23 cellular contexts compared by ENCODE assay signal in the genomic region with DNA sequence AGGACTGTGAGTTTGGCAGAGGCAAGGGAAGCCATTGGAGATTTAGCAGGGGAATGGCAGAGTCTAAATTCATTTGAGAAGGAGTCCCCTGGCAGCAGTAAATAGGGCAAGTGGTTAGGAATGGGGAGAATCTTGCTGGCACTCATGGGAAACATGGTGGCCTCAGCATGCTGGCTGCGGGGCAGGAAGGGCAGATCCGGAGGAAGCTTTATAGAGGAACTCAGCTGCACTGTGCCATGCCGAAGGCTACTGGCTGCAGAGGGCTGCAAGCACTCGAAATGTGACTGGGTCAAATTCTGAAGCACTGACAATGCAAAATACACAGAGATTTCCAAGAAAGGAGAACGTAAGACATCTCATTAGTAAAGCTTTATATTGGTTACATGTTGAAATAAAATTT.
"Had no signal": no experiment of that assay in that cellular context is flagged by ENCODE, and none has a peak within 500 bp of the region (broad histone marks: within the 10 kb centered on the region; RNA-seq: fewer than 3 reads in every experiment).

No MANE protein-coding gene starts in this region.

- H3K27me3 ChIP-seq: neutrophil, ovary, thyroid gland, upper lobe of right lung had no signal

- H3K4me1 ChIP-seq: prostate gland, thyroid gland, upper lobe of right lung had no signal

- DNase-seq: activated CD4-positive, alpha-beta T cell treated with anti-CD3 and anti-CD28 coated beads for 1 hour; activated CD4-positive, alpha-beta T cell treated with anti-CD3 and anti-CD28 coated beads, Interleukin-2, amount 50 U/mL, for 4 hours; activated naive CD8-positive, alpha-beta T cell treated with anti-CD3 and anti-CD28 coated beads, Interleukin-2, amount 10 ng/mL, durations not matched to agents 7 days and 5 days; amygdala; cerebellar nuclear complex; cortex of kidney; effector CD4-positive, alpha-beta T cell; foreskin melanocyte; immature natural killer cell; midbrain; natural killer cell; ovary; stimulated activated CD4-positive, alpha-beta T cell treated with anti-CD3 and anti-CD28 coated beads, Interleukin-4, amount 100 ng/mL, for 4 hours; substantia nigra; T-cell; thyroid gland; upper lobe of right lung; WERI-Rb-1 had no signal

- H3K4me3 Mint-ChIP-seq: activated naive CD8-positive, alpha-beta T cell treated with anti-CD3 and anti-CD28 coated beads, Interleukin-2, amount 10 ng/mL, durations not matched to agents 7 days and 5 days; activated T-helper 17 cell treated with anti-CD3 and anti-CD28 coated beads, Interleukin-2, amount 50 U/mL, for 72 hours; natural killer cell; stimulated activated naive CD8-positive, alpha-beta T cell treated with anti-CD3 and anti-CD28 coated beads, Interleukin-15, Interleukin-2, amounts not matched to agents 100 ng/mL and 50 ng/mL, for 24 hours; T-cell had no signal

- H3K27me3 Mint-ChIP-seq: activated naive CD8-positive, alpha-beta T cell treated with anti-CD3 and anti-CD28 coated beads, Interleukin-2, amount 10 ng/mL, durations not matched to agents 7 days and 5 days; activated T-helper 17 cell treated with anti-CD3 and anti-CD28 coated beads, Interleukin-2, amount 50 U/mL, for 72 hours; stimulated activated naive CD8-positive, alpha-beta T cell treated with anti-CD3 and anti-CD28 coated beads, Interleukin-15, Interleukin-2, amounts not matched to agents 100 ng/mL and 50 ng/mL, for 24 hours; T-cell had no signal

- H3K4me3 ChIP-seq: lung, ovary, prostate gland, thyroid gland, upper lobe of right lung had no signal

- H3K4me1 Mint-ChIP-seq: activated naive CD8-positive, alpha-beta T cell treated with anti-CD3 and anti-CD28 coated beads, Interleukin-2, amount 10 ng/mL, durations not matched to agents 7 days and 5 days; activated T-helper 17 cell treated with anti-CD3 and anti-CD28 coated beads, Interleukin-2, amount 50 U/mL, for 72 hours; natural killer cell; T-cell had no signal

- H3K36me3 ChIP-seq: ovary had no signal

- H3K27ac ChIP-seq: neutrophil, ovary, prostate gland, thyroid gland, upper lobe of right lung, WERI-Rb-1 had no signal

- H3K9me3 Mint-ChIP-seq: activated naive CD8-positive, alpha-beta T cell treated with anti-CD3 and anti-CD28 coated beads, Interleukin-2, amount 10 ng/mL, durations not matched to agents 7 days and 5 days; activated T-helper 17 cell treated with anti-CD3 and anti-CD28 coated beads, Interleukin-2, amount 50 U/mL, for 72 hours; natural killer cell; stimulated activated naive CD8-positive, alpha-beta T cell treated with anti-CD3 and anti-CD28 coated beads, Interleukin-15, Interleukin-2, amounts not matched to agents 100 ng/mL and 50 ng/mL, for 24 hours; T-cell had no signal

- H3K27ac Mint-ChIP-seq: activated naive CD8-positive, alpha-beta T cell treated with anti-CD3 and anti-CD28 coated beads, Interleukin-2, amount 10 ng/mL, durations not matched to agents 7 days and 5 days; stimulated activated naive CD8-positive, alpha-beta T cell treated with anti-CD3 and anti-CD28 coated beads, Interleukin-15, Interleukin-2, amounts not matched to agents 100 ng/mL and 50 ng/mL, for 24 hours; T-cell had no signal

- H3K9me3 ChIP-seq: neutrophil, ovary, prostate gland, thyroid gland, upper lobe of right lung had no signal
